In the genomic region with DNA sequence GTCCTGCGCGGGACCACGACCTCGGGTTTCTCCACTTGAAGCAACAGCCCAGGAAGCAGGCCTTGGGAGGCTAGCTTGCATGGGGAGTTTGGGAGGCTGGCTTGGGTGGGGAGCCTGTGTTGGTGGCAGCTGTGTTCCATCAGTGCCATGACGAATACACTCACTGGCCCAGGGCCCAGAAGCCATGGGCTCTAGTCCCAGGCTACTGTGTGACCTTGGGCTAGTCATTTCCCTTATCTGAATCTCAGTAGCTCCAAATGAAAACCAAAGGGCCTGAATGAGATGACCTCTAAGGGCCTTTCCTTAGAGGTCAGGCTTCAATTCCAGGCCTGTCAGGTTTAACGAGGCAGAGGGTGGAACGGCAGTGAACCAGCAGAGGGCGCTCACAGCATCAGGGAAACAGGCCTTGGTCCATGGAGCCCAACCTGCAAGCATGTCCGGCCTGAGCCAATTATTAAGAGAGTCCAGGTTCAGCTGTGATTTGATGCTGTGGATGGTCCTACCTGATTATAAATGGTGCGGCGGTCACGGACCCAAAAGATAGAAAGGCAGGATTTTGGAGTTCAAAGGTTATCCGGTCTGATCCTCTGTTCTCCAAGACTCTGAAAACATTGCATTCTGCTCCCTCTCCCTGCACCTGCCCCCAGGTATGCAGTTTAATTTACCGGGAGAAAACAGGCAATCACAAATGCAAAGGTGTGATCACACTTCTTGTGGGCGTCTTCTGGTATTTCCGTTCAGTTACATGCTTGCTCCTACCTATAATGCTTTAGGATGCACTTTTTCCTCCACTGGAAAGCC, we compare ENCODE assay signal across 8 cellular contexts. TPM values are rescaled to one million over a fixed set of nuclear protein-coding genes. Genes with fewer than 3 reads are reported as not detected.
DNase-seq lines count a peak whose midpoint lies in the region; ATAC-seq and TF ChIP-seq lines count a peak whose summit lies in the region.

No MANE protein-coding gene starts in this region.

- CTCF ChIA-PET in CD8-positive, alpha-beta T cell (lab: Charles Lee) = interaction anchor here (0.8 to 1.9 kb wide), 7 partner anchors 8 to 236 kb away, joined by 3 to 7 read pairs (median 4); no protein-coding TSS in a partner anchor

- no peaks in the 10 kb centered on the region for H3K27me3 ChIP-seq in CD8-positive, alpha-beta T cell (ENCODE audit: insufficient read depth, low read length)

- TF ChIP-seq CTCF in CD8-positive, alpha-beta T cell (IDR thresholded peaks at IDR 0.05) = peak; percentile 52

- peaks cover 5% of the 10 kb centered on the region for H3K4me1 Mint-ChIP-seq in CD8-positive, alpha-beta T cell (ENCODE audit: low read depth)

- no peaks in the 10 kb centered on the region for H3K36me3 Mint-ChIP-seq in CD8-positive, alpha-beta T cell

- no peak overlapping the region for H3K27ac ChIP-seq in CD8-positive, alpha-beta T cell (ENCODE audit: low read depth, low read length)

- no peaks in the 10 kb centered on the region for H3K9me3 Mint-ChIP-seq in CD8-positive, alpha-beta T cell

- peak in 6 of 7 experiments; percentile 7 to 59 (median 36) for DNase-seq in CD8-positive, alpha-beta T cell
- DNase-seq in NCI-H69 (lab: John Stamatoyannopoulos, UW) = peak; percentile 58
- peak; percentile 46 for DNase-seq in activated T-cell treated with anti-CD3 and anti-CD28 coated beads for 24 hours (ENCODE audit: low read depth)
- peak; percentile 23 for DNase-seq in foreskin melanocyte
- DNase-seq in sciatic nerve (ENCODE audit: low spot score) = peak; percentile 80
- DNase-seq in KG1 (lab: John Stamatoyannopoulos, UW) = no peak

- no peak overlapping the region for H3K4me3 ChIP-seq in CD8-positive, alpha-beta T cell (ENCODE audit: low read depth, low read length)

- ATAC-seq in CD8-positive, alpha-beta T cell = no peak
- ATAC-seq in GM18907 (IDR thresholded peaks at IDR 0.05; ENCODE audit: unreplicated experiment) (peak; percentile 79), HG03097 (IDR thresholded peaks at IDR 0.05; ENCODE audit: low FRiP score, unreplicated experiment) (peak; percentile 62), sciatic nerve (peak; percentile 20)

- H3K4me3 Mint-ChIP-seq in CD8-positive, alpha-beta T cell = no peak overlapping the region

- POLR2A ChIA-PET in CD8-positive, alpha-beta T cell (lab: Charles Lee) = interaction anchor here (0.5 kb wide), 1 partner anchor 526 kb away, joined by 4 read pairs; no protein-coding TSS in a partner anchor

- H3K9me3 ChIP-seq in CD8-positive, alpha-beta T cell (ENCODE audit: low read length) = no peaks in the 10 kb centered on the region

- intact Hi-C loops in CD8-positive, alpha-beta T cell (cut with DNase I, micrococcal nuclease) = no loop called here
- intact Hi-C loops in sciatic nerve (cut with DNase I) = loop anchor here (10.0 kb wide), 1 partner anchor 369 kb away; no protein-coding TSS in a partner anchor

- peaks cover 12% of the 10 kb centered on the region for H3K27me3 Mint-ChIP-seq in CD8-positive, alpha-beta T cell (ENCODE audit: low read depth)

- H3K27ac Mint-ChIP-seq in CD8-positive, alpha-beta T cell = no peak overlapping the region

- no peaks in the 10 kb centered on the region for H3K4me1 ChIP-seq in CD8-positive, alpha-beta T cell (ENCODE audit: insufficient read depth, low read length)

- no peaks in the 10 kb centered on the region for H3K36me3 ChIP-seq in CD8-positive, alpha-beta T cell (ENCODE audit: insufficient read depth, low read length)

RNA-seq across cellular contexts. Expression of a gene that starts 15.9 kb away (rescaled TPM):
- total RNA-seq in CD8-positive, alpha-beta T cell = not detected
- total RNA-seq in sciatic nerve = 3.2 TPM

RNA-seq across cellular contexts. Expression of a gene that starts 49.7 kb away (rescaled TPM):
- 1 to 10 TPM; 2.9 to 4.1 TPM for total RNA-seq in CD8-positive, alpha-beta T cell
- 0.58 TPM for total RNA-seq in sciatic nerve
